27 cellular contexts compared by ENCODE assay signal in genomic region chr5:143738415-143739401, GRCh38.
A peak's percentile ranks its signal among the peaks of the same experiment; 100 is the strongest.
DNase-seq lines count a peak whose midpoint lies in the region; ATAC-seq, FAIRE-seq and TF ChIP-seq lines count a peak whose summit lies in the region.
"Had no signal": no experiment of that assay in that cellular context is flagged by ENCODE, and none has a peak within 500 bp of the region (broad histone marks: within the 10 kb centered on the region; RNA-seq: fewer than 3 reads in every experiment).

No MANE protein-coding gene starts in this region.

- H3K4me3 ChIP-seq in upper lobe of left lung: no peak overlapping the region
- H3K4me3 ChIP-seq: breast epithelium, lung, right lobe of liver, thoracic aorta, vagina had no signal

- TF ChIP-seq POLR2A in upper lobe of left lung (IDR thresholded peaks at IDR 0.05): no peak

- peaks cover 9% of the 10 kb centered on the region for H3K4me1 Mint-ChIP-seq in activated T-helper 2 cell treated with anti-CD3 and anti-CD28 coated beads, Interferon-gamma antibody, Interleukin-2, Interleukin-4, amounts not matched to agents 10 μg/mL and 5 μg/mL and 100 μg/mL, durations not matched to agents 14 hours and 24 hours and 36 hours (ENCODE audit: low read depth)

- no peaks in the 10 kb centered on the region for H3K9me3 ChIP-seq in upper lobe of left lung
- H3K9me3 ChIP-seq: breast epithelium, right lobe of liver, thoracic aorta, vagina had no signal

- TF ChIP-seq CTCF in upper lobe of left lung (IDR thresholded peaks at IDR 0.05): no peak

- H3K27ac ChIP-seq in upper lobe of left lung: no peak overlapping the region
- H3K27ac ChIP-seq: breast epithelium, foreskin keratinocyte, right lobe of liver, thoracic aorta, vagina, VCaP had no signal

- intact Hi-C loops in activated T-helper 2 cell treated with anti-CD3 and anti-CD28 coated beads, Interferon-gamma antibody, Interleukin-2, Interleukin-4, amounts not matched to agents 10 μg/mL and 5 μg/mL and 100 μg/mL, durations not matched to agents 14 hours and 24 hours and 36 hours (cut with micrococcal nuclease): no loop called here

- peaks cover 2% of the 10 kb centered on the region for H3K27me3 Mint-ChIP-seq in activated T-helper 2 cell treated with anti-CD3 and anti-CD28 coated beads, Interferon-gamma antibody, Interleukin-2, Interleukin-4, amounts not matched to agents 10 μg/mL and 5 μg/mL and 100 μg/mL, durations not matched to agents 14 hours and 24 hours and 36 hours (ENCODE audit: low read depth)
- H3K27me3 Mint-ChIP-seq: activated CD8-positive, alpha-beta memory T cell treated with anti-CD3 and anti-CD28 coated beads, Interleukin-2, amount 10 ng/mL, durations not matched to agents 7 days and 5 days; activated naive CD4-positive, alpha-beta T cell treated with anti-CD3 and anti-CD28 coated beads, Interleukin-2, amount 10 ng/mL, durations not matched to agents 7 days and 5 days; CD4-positive, alpha-beta memory T cell had no signal

- no peaks in the 10 kb centered on the region for H3K9me3 Mint-ChIP-seq in activated T-helper 2 cell treated with anti-CD3 and anti-CD28 coated beads, Interferon-gamma antibody, Interleukin-2, Interleukin-4, amounts not matched to agents 10 μg/mL and 5 μg/mL and 100 μg/mL, durations not matched to agents 14 hours and 24 hours and 36 hours
- H3K9me3 Mint-ChIP-seq: activated naive CD4-positive, alpha-beta T cell treated with anti-CD3 and anti-CD28 coated beads, Interleukin-2, amount 10 ng/mL, durations not matched to agents 7 days and 5 days had no signal

- DNase-seq in DMS53 (lab: John Stamatoyannopoulos, UW) (peak; percentile 59), RCC 7860 (ENCODE audit: low spot score) (peak; percentile 68), left lobe of liver (ENCODE audit: low spot score) (no peak), upper lobe of left lung (no peak)
- no peak for DNase-seq in activated T-helper 2 cell treated with anti-CD3 and anti-CD28 coated beads, Interferon-gamma antibody, Interleukin-2, Interleukin-4, amounts not matched to agents 10 μg/mL and 5 μg/mL and 100 μg/mL, durations not matched to agents 14 hours and 24 hours and 36 hours (ENCODE audit: low spot score)
- DNase-seq: activated CD4-positive, alpha-beta T cell treated with anti-CD3 and anti-CD28 coated beads, Interleukin-2, amount 10 ng/mL, durations not matched to agents 24 days and 14 days; activated CD8-positive, alpha-beta memory T cell treated with anti-CD3 and anti-CD28 coated beads, Interleukin-2, amount 10 ng/mL, durations not matched to agents 7 days and 5 days; activated naive CD4-positive, alpha-beta T cell treated with anti-CD3 and anti-CD28 coated beads, Interleukin-2, amount 10 ng/mL, durations not matched to agents 7 days and 5 days; amygdala; CD4-positive, alpha-beta memory T cell; effector CD8-positive, alpha-beta T cell; NCI-H1048; NCI-H1694 treated with DMSO at 0.1 percent for 48 hours; NCI-H2227 treated with DMSO at 0.1 percent for 48 hours; NCI-H82; posterior cingulate gyrus; right lobe of liver; stimulated activated naive CD8-positive, alpha-beta T cell treated with anti-CD3 and anti-CD28 coated beads, Interleukin-15, Interleukin-2, amounts not matched to agents 100 U/mL and 50 U/mL, for 24 hours had no signal

- TF ChIP-seq EP300 in upper lobe of left lung (IDR thresholded peaks at IDR 0.05): no peak

- 91 to 98% methylated on average over 2 of the region's 2 CpGs for WGBS in upper lobe of left lung, 2 donors

- H3K4me3 Mint-ChIP-seq in activated T-helper 2 cell treated with anti-CD3 and anti-CD28 coated beads, Interferon-gamma antibody, Interleukin-2, Interleukin-4, amounts not matched to agents 10 μg/mL and 5 μg/mL and 100 μg/mL, durations not matched to agents 14 hours and 24 hours and 36 hours (ENCODE audit: low read depth): no peak overlapping the region
- H3K4me3 Mint-ChIP-seq: activated CD4-positive, alpha-beta T cell treated with anti-CD3 and anti-CD28 coated beads, Interleukin-2, amount 10 ng/mL, durations not matched to agents 24 days and 14 days; activated CD8-positive, alpha-beta memory T cell treated with anti-CD3 and anti-CD28 coated beads, Interleukin-2, amount 10 ng/mL, durations not matched to agents 7 days and 5 days; activated naive CD4-positive, alpha-beta T cell treated with anti-CD3 and anti-CD28 coated beads, Interleukin-2, amount 10 ng/mL, durations not matched to agents 7 days and 5 days; CD4-positive, alpha-beta memory T cell had no signal

- no peaks in the 10 kb centered on the region for H3K36me3 ChIP-seq in upper lobe of left lung
- H3K36me3 ChIP-seq: breast epithelium, right lobe of liver, thoracic aorta, vagina had no signal

- H3K4me1 ChIP-seq in upper lobe of left lung: peaks cover 0 to 5% (median 0%) of the 10 kb centered on the region in 4 donors
- H3K4me1 ChIP-seq: breast epithelium, foreskin keratinocyte, right lobe of liver, vagina had no signal

- no peaks in the 10 kb centered on the region for H3K36me3 Mint-ChIP-seq in activated T-helper 2 cell treated with anti-CD3 and anti-CD28 coated beads, Interferon-gamma antibody, Interleukin-2, Interleukin-4, amounts not matched to agents 10 μg/mL and 5 μg/mL and 100 μg/mL, durations not matched to agents 14 hours and 24 hours and 36 hours (ENCODE audit: low read depth)
- H3K36me3 Mint-ChIP-seq: activated CD8-positive, alpha-beta memory T cell treated with anti-CD3 and anti-CD28 coated beads, Interleukin-2, amount 10 ng/mL, durations not matched to agents 7 days and 5 days; activated naive CD4-positive, alpha-beta T cell treated with anti-CD3 and anti-CD28 coated beads, Interleukin-2, amount 10 ng/mL, durations not matched to agents 7 days and 5 days; CD4-positive, alpha-beta memory T cell had no signal

- FAIRE-seq in RCC 7860 (lab: Jason Lieb, UNC): peak; percentile 94
- FAIRE-seq: H54 had no signal

- ATAC-seq in GM18858 (IDR thresholded peaks at IDR 0.05; ENCODE audit: unreplicated experiment): peak; percentile 62
- ATAC-seq in left lobe of liver: peak; percentile 38
- no peak for ATAC-seq in upper lobe of left lung (ENCODE audit: low FRiP score in 2 of 2)
- no peak for ATAC-seq in HG03378 (IDR thresholded peaks at IDR 0.05; ENCODE audit: unreplicated experiment)
- ATAC-seq: activated CD8-positive, alpha-beta memory T cell treated with anti-CD3 and anti-CD28 coated beads, Interleukin-2, amount 10 ng/mL, durations not matched to agents 7 days and 5 days; stimulated activated naive CD8-positive, alpha-beta T cell treated with anti-CD3 and anti-CD28 coated beads, Interleukin-15, Interleukin-2, amounts not matched to agents 100 U/mL and 50 U/mL, for 24 hours had no signal

- no peaks in the 10 kb centered on the region for H3K27me3 ChIP-seq in upper lobe of left lung
- H3K27me3 ChIP-seq: breast epithelium, right lobe of liver, vagina had no signal

- H3K27ac Mint-ChIP-seq in activated T-helper 2 cell treated with anti-CD3 and anti-CD28 coated beads, Interferon-gamma antibody, Interleukin-2, Interleukin-4, amounts not matched to agents 10 μg/mL and 5 μg/mL and 100 μg/mL, durations not matched to agents 14 hours and 24 hours and 36 hours: no peak overlapping the region
- H3K27ac Mint-ChIP-seq: activated CD4-positive, alpha-beta T cell treated with anti-CD3 and anti-CD28 coated beads, Interleukin-2, amount 10 ng/mL, durations not matched to agents 24 days and 14 days; activated CD8-positive, alpha-beta memory T cell treated with anti-CD3 and anti-CD28 coated beads, Interleukin-2, amount 10 ng/mL, durations not matched to agents 7 days and 5 days; activated naive CD4-positive, alpha-beta T cell treated with anti-CD3 and anti-CD28 coated beads, Interleukin-2, amount 10 ng/mL, durations not matched to agents 7 days and 5 days; CD4-positive, alpha-beta memory T cell had no signal

Comparison
In these comparisons a context has a peak if more than half of its experiments do, and no peak if none do; other contexts are left out.
1. DNase-seq: peak in DMS53 (single experiment) and RCC 7860 (single experiment); none in left lobe of liver (single experiment), upper lobe of left lung (0 of 2) and activated T-helper 2 cell treated with anti-CD3 and anti-CD28 coated beads, Interferon-gamma antibody, Interleukin-2, Interleukin-4, amounts not matched to agents 10 μg/mL and 5 μg/mL and 100 μg/mL, durations not matched to agents 14 hours and 24 hours and 36 hours (single experiment).
2. ATAC-seq: peak in GM18858 (single experiment) and left lobe of liver (single experiment); none in upper lobe of left lung (0 of 2) and HG03378 (single experiment).